ENCODE assay signal across 14 cellular contexts in the genomic region with DNA sequence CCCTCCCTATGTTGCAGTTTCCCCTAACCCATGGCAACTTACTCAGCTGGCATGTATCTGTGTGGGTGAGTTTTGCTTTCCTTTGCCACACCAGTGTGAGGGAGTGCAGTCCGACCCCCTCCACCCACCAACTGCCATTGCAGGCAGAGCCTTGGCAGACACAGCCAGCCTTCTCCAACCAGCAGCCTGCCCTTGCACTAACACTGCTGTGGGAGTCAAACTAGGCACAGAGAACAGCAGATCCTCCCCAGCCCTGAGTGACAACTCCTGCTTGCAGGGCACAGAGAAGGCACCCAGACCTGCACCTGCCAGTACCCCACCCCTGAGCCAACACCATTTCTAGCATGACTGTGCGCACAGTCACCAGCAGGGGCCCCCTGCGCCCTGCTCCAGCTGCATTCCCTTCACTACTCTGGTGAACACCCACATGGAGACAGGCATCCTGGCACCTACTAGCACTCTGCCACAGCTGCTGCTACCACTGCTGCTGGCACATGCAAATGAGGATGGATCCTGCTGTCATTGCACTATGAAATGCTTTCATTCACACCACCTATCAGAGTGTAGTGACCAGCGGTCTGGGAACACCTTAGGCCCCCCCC.
DNase-seq lines count a peak whose midpoint lies in the region; ATAC-seq and TF ChIP-seq lines count a peak whose summit lies in the region.
"Had no signal": no experiment of that assay in that cellular context is flagged by ENCODE, and none has a peak within 500 bp of the region (broad histone marks: within the 10 kb centered on the region; RNA-seq: fewer than 3 reads in every experiment).

No MANE protein-coding gene starts in this region.

- H3K27me3 ChIP-seq in DND-41 (ENCODE audit: insufficient read depth, low read length, poor library complexity), result no peaks in the 10 kb centered on the region

- H3K4me2 ChIP-seq in DND-41 (ENCODE audit: insufficient read depth, low read length), result no peak overlapping the region

- H4K20me1 ChIP-seq in DND-41 (ENCODE audit: insufficient read depth, low read length), result no peaks in the 10 kb centered on the region

- DNase-seq in DND-41, result peak; percentile 11
- DNase-seq in epithelial cell of esophagus (ENCODE audit: low read depth), result peak; percentile 16
- peak; percentile 26 for DNase-seq in myocyte (ENCODE audit: low read depth)
- DNase-seq in NCI-H1417 (lab: John Stamatoyannopoulos, UW), result no peak
- DNase-seq in A172 (ENCODE audit: low spot score), result no peak
- DNase-seq in stimulated activated naive CD4-positive, alpha-beta T cell (lab: John Stamatoyannopoulos, UW), result no peak
- DNase-seq: activated CD4-positive, CD25-positive, alpha-beta regulatory T cell; activated naive CD4-positive, alpha-beta T cell treated with anti-CD3 and anti-CD28 coated beads, Interleukin-2, amount 50 U/mL, for 16 hours; naive thymus-derived CD8-positive, alpha-beta T cell; NCI-H345; retina; stimulated activated CD4-positive, alpha-beta T cell treated with anti-CD3 and anti-CD28 coated beads, Interleukin-4, amount 100 ng/mL, for 1 hour had no signal

- H3K9ac ChIP-seq in DND-41 (ENCODE audit: low read depth, low read length), result no peak overlapping the region

- TF ChIP-seq EP300 in Ishikawa (IDR thresholded peaks at IDR 0.05; ENCODE audit: borderline replicate concordance), result no peak

- no peaks in the 10 kb centered on the region for H3K4me1 ChIP-seq in DND-41 (ENCODE audit: insufficient read depth, low read length)

- H2AFZ ChIP-seq in DND-41 (ENCODE audit: low read depth, low read length), result no peak overlapping the region

- no peak overlapping the region for H3K27ac ChIP-seq in DND-41 (ENCODE audit: low read length)

- H3K79me2 ChIP-seq in DND-41 (ENCODE audit: insufficient read depth, low read length), result no peaks in the 10 kb centered on the region

- peaks cover 25% of the 10 kb centered on the region for H3K9me3 ChIP-seq in DND-41 (ENCODE audit: insufficient read depth, low read length, severe bottlenecking)

- TF ChIP-seq RAD21 in Ishikawa (IDR thresholded peaks at IDR 0.05; ENCODE audit: low read depth), result 0 out of 2 replicates have a peak, but pooled peaks have one; percentile 3

- peak; percentile 33 for TF ChIP-seq CTCF in DND-41 (IDR thresholded peaks at IDR 0.05; ENCODE audit: borderline replicate concordance, extremely low read depth, low read length, poor library complexity, severe bottlenecking)
- peak; percentile 19 for TF ChIP-seq CTCF in epithelial cell of esophagus (IDR thresholded peaks at IDR 0.05; ENCODE audit: insufficient read depth, low read depth, low read length, missing control alignments)

- ATAC-seq in DND-41 (ENCODE audit: insufficient read depth, low read depth) (peak; percentile 44; the same call in 2 of the 3 replicates), HG03135 (IDR thresholded peaks at IDR 0.05; ENCODE audit: unreplicated experiment) (no peak)
- ATAC-seq: naive thymus-derived CD8-positive, alpha-beta T cell had no signal

- H3K4me3 ChIP-seq in DND-41 (ENCODE audit: low read depth in 1 of 2, low read length in 2 of 2) (no peak overlapping the region), epithelial cell of esophagus (ENCODE audit: low read length) (no peak overlapping the region)

- no peaks in the 10 kb centered on the region for H3K36me3 ChIP-seq in DND-41 (ENCODE audit: insufficient read depth, low read length)

TF ChIP-seq in Ishikawa, 13 proteins besides CTCF, POLR2A, EP300 and RAD21:
- TF ChIP-seq, protein P1, sequence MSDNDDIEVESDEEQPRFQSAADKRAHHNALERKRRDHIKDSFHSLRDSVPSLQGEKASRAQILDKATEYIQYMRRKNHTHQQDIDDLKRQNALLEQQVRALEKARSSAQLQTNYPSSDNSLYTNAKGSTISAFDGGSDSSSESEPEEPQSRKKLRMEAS (IDR thresholded peaks at IDR 0.05), result no peak
- TF ChIP-seq CREB1 (IDR thresholded peaks at IDR 0.05; ENCODE audit: low read depth) (no peak), NFIC (IDR thresholded peaks at IDR 0.05) (no peak), TEAD4 (IDR thresholded peaks at IDR 0.05) (no peak), EGR1 (IDR thresholded peaks at IDR 0.05) (no peak), FOXM1 (IDR thresholded peaks at IDR 0.05; ENCODE audit: borderline replicate concordance, low read depth) (no peak), CEBPB (IDR thresholded peaks at IDR 0.05) (no peak), YY1 (IDR thresholded peaks at IDR 0.05; ENCODE audit: low read depth) (no peak), ZBTB7A (IDR thresholded peaks at IDR 0.05; ENCODE audit: low read depth) (no peak), TCF12 (IDR thresholded peaks at IDR 0.05; ENCODE audit: low read depth) (no peak), REST (IDR thresholded peaks at IDR 0.05; ENCODE audit: low read depth) (no peak), TAF1 (IDR thresholded peaks at IDR 0.05; ENCODE audit: low read depth) (no peak)
- TF ChIP-seq, protein P2, sequence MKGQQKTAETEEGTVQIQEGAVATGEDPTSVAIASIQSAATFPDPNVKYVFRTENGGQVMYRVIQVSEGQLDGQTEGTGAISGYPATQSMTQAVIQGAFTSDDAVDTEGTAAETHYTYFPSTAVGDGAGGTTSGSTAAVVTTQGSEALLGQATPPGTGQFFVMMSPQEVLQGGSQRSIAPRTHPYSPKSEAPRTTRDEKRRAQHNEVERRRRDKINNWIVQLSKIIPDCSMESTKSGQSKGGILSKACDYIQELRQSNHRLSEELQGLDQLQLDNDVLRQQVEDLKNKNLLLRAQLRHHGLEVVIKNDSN (IDR thresholded peaks at IDR 0.05), result no peak

Comparison
In these comparisons a context has a peak if more than half of its experiments do, and no peak if none do; other contexts are left out.
1. DNase-seq: peak in DND-41 (single experiment), epithelial cell of esophagus (single experiment) and myocyte (single experiment); none in NCI-H1417 (0 of 3), A172 (single experiment) and stimulated activated naive CD4-positive, alpha-beta T cell (0 of 6).